Comparison of ENCODE assay signal across 8 cellular contexts in the genomic region with DNA sequence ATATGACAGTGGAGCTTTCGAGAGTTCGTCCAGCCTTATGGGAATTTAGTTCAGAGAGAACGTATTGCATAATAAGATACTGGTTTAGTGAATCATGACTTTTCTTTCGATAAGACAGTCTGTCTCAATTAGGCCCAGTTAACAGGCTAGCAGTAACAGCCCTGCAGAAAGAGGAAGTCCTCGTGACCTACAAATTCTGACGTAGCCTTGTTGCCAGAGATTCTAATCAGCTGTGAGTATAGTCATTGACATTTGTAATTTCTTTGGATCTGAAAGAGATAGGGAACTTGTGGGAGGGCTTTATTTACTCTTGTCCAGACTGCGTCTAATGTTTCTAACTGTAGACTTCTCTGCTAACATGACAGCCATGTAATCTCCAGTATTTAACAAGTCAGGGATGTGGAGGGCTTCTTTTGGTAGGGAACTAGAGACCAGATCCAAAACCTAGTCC. TPM values are rescaled to one million over a fixed set of nuclear protein-coding genes. Genes with fewer than 3 reads are reported as not detected.
DNase-seq lines count a peak whose midpoint lies in the region; ATAC-seq and TF ChIP-seq lines count a peak whose summit lies in the region.

No MANE protein-coding gene starts in this region.

- no peak for TF ChIP-seq POLR2A in tibial nerve (IDR thresholded peaks at IDR 0.05)

- H3K27me3 ChIP-seq in BJ (ENCODE audit: control insufficient read depth, insufficient read depth, low read length) = peaks cover 2% of the 10 kb centered on the region
- no peaks in the 10 kb centered on the region for H3K27me3 ChIP-seq in heart right ventricle
- H3K27me3 ChIP-seq in tibial nerve = no peaks in the 10 kb centered on the region

- H3K4me1 ChIP-seq in heart right ventricle (peaks cover 0 to 49% (median 15%) of the 10 kb centered on the region in 9 donors), tibial nerve (peaks cover 0 to 25% (median 6%) of the 10 kb centered on the region in 4 donors)

- no peaks in the 10 kb centered on the region for H3K36me3 ChIP-seq in BJ (ENCODE audit: control insufficient read depth, insufficient read depth, low read length)
- H3K36me3 ChIP-seq in heart right ventricle = no peaks in the 10 kb centered on the region
- H3K36me3 ChIP-seq in tibial nerve = no peaks in the 10 kb centered on the region

- peak overlapping the region in 3 of 10 donors; percentile 8 to 66 (median 52) for H3K27ac ChIP-seq in heart right ventricle
- H3K27ac ChIP-seq in tibial nerve = peak overlapping the region in 3 of 4 donors; percentile 50 to 74 (median 67)

- intact Hi-C loops in heart right ventricle (cut with DNase I) = no loop called here

- TF ChIP-seq EP300 in tibial nerve (IDR thresholded peaks at IDR 0.05) = peak in 1 of 2 donors; percentile 69

- POLR2A ChIA-PET in BJ (lab: Charles Lee) = no interaction called here

- ATAC-seq in heart right ventricle = peak in 7 of 8 donors; percentile 35 to 75 (median 65)

- CTCF ChIA-PET in BJ (lab: Yijun Ruan, JAX) = interaction anchor here (0.9 to 1.6 kb wide), 2 partner anchors 9 to 174 kb away, joined by 4 read pairs; no protein-coding TSS in a partner anchor

- TF ChIP-seq CTCF in BJ (IDR thresholded peaks at IDR 0.05; ENCODE audit: insufficient read depth, low read depth, low read length) (no peak), heart right ventricle (IDR thresholded peaks at IDR 0.05) (no peak), tibial nerve (IDR thresholded peaks at IDR 0.05) (no peak)

- DNase-seq in BJ (ENCODE audit: low read depth) (peak; percentile 54), H4 (ENCODE audit: low spot score) (peak; percentile 67), SK-N-DZ (ENCODE audit: low spot score) (peak; percentile 25), heart right ventricle (peak in 1 of 2 donors; percentile 16), tibial nerve (ENCODE audit: low spot score in 2 of 2) (peak in 1 of 2 donors; percentile 48), DMS53 treated with DMSO at 0.1 percent for 48 hours (lab: John Stamatoyannopoulos, UW; ENCODE audit: unreplicated experiment) (no peak), NCI-H1417 treated with DMSO at 0.1 percent for 48 hours (lab: John Stamatoyannopoulos, UW) (no peak)
- no peak for DNase-seq in activated CD4-positive, alpha-beta T cell treated with anti-CD3 and anti-CD28 coated beads for 4 hours

- 24 to 27% methylated on average over 7 of the region's 7 CpGs for WGBS in heart right ventricle, 2 donors
- WGBS in tibial nerve, 2 donors = 37 to 38% methylated on average over 7 of the region's 7 CpGs

- H3K4me3 ChIP-seq in BJ (ENCODE audit: low read depth, low read length) (no peak overlapping the region), heart right ventricle (no peak overlapping the region), tibial nerve (no peak overlapping the region)

- H3K9me3 ChIP-seq in heart right ventricle (no peaks in the 10 kb centered on the region), tibial nerve (no peaks in the 10 kb centered on the region)

RNA-seq across cellular contexts. Expression of gene ART3, which starts 15.8 kb away (rescaled TPM):
- not detected in 2 replicates for polyA plus RNA-seq in BJ (2011; rRNA removed)
- polyA minus RNA-seq in BJ (2011; rRNA and poly(A)+ RNA removed) = not detected in 2 replicates
- total RNA-seq in H4 (2014; rRNA removed; shearing (Covaris generic)) = 0.14 and 0.25 TPM in 2 replicates
- not detected in 2 replicates for polyA plus RNA-seq in SK-N-DZ (2014; cell fraction: cytosol; rRNA removed)
- not detected in 2 replicates for polyA plus RNA-seq in SK-N-DZ (2014; cell fraction: nucleus; rRNA removed)
- total RNA-seq in heart right ventricle = 100 to 1,000 TPM in 3 of 10 donors, 10 to 100 TPM in 7; 38.4 to 250 (median 65.4) TPM
- polyA plus RNA-seq in heart right ventricle = 100 to 1,000 TPM in 1 of 2 donors, 10 to 100 TPM in 1; 67.3 to 108 TPM
- total RNA-seq in tibial nerve = 10 to 100 TPM in 3 of 4 donors, 1 to 10 TPM in 1; 2.9 to 44.4 (median 20.6) TPM

RNA-seq across cellular contexts. Expression of gene CXCL11, which starts 54.4 kb away (rescaled TPM):
- not detected in 2 replicates for polyA plus RNA-seq in BJ (2011; rRNA removed)
- polyA minus RNA-seq in BJ (2011; rRNA and poly(A)+ RNA removed) = not detected in 2 replicates
- total RNA-seq in H4 (2014; rRNA removed; shearing (Covaris generic)) = not detected in 2 replicates
- not detected in 2 replicates for polyA plus RNA-seq in SK-N-DZ (2014; cell fraction: cytosol; rRNA removed)
- not detected in 2 replicates for polyA plus RNA-seq in SK-N-DZ (2014; cell fraction: nucleus; rRNA removed)
- 10 to 100 TPM in 1 of 10 donors, under 1 TPM in 4, not detected in 5; 0.23 to 61.0 (median 0.40) TPM for total RNA-seq in heart right ventricle
- polyA plus RNA-seq in heart right ventricle = under 1 TPM in 1 of 2 donors, not detected in 1; 0.07 TPM
- not detected for total RNA-seq in tibial nerve

RNA-seq across cellular contexts. Expression of gene NUP54, which starts 57.9 kb away (rescaled TPM):
- polyA plus RNA-seq in BJ (2011; rRNA removed) (19.4 and 38.9 TPM in 2 replicates), heart right ventricle (10 to 100 TPM in 1 of 2 donors, 1 to 10 TPM in 1; 9.6 to 25.8 TPM)
- polyA minus RNA-seq in BJ (2011; rRNA and poly(A)+ RNA removed) = 29.6 and 34.0 TPM in 2 replicates
- 56.3 and 68.6 TPM in 2 replicates for total RNA-seq in H4 (2014; rRNA removed; shearing (Covaris generic))
- 53.3 and 54.4 TPM in 2 replicates for polyA plus RNA-seq in SK-N-DZ (2014; cell fraction: cytosol; rRNA removed)
- polyA plus RNA-seq in SK-N-DZ (2014; cell fraction: nucleus; rRNA removed) = 65.9 and 66.6 TPM in 2 replicates
- total RNA-seq in heart right ventricle (10 to 100 TPM; 16.1 to 22.6 (median 18.9) TPM), tibial nerve (10 to 100 TPM; 27.5 to 39.6 (median 31.8) TPM)

Comparison
In these comparisons a context has a peak if more than half of its experiments do, and no peak if none do; other contexts are left out.
1. DNase-seq: peak in BJ (single experiment), H4 (single experiment) and SK-N-DZ (single experiment); none in DMS53 treated with DMSO at 0.1 percent for 48 hours (single experiment), NCI-H1417 treated with DMSO at 0.1 percent for 48 hours (single experiment) and activated CD4-positive, alpha-beta T cell treated with anti-CD3 and anti-CD28 coated beads for 4 hours (0 of 2).